22 cellular contexts compared by ENCODE assay signal in the genomic region with DNA sequence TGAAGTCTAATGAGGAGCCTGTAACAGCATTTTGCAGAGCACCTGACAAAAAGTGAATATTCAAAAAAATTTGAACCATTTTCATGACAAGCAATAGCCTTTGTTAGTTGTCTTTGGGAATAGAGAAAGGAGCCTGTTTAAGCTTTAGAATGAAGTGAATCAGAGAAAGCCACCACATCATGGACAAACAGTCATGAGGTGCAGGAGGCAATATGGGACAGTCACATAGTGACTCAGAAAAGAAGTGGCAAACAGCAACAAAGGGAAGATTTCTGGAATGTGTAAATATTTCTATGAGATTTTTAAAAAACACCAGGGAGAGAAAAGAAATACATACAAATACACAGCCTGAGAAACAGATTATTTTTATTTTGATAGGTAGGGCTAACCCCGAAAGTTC. TPM values are rescaled to one million over a fixed set of nuclear protein-coding genes. Genes with fewer than 3 reads are reported as not detected.
DNase-seq lines count a peak whose midpoint lies in the region; ATAC-seq and TF ChIP-seq lines count a peak whose summit lies in the region.
"Had no signal": no experiment of that assay in that cellular context is flagged by ENCODE, and none has a peak within 500 bp of the region (broad histone marks: within the 10 kb centered on the region; RNA-seq: fewer than 3 reads in every experiment).

No MANE protein-coding gene starts in this region.

- dilution Hi-C loops in mammary epithelial cell (cut with HindIII; ENCODE audit: low sequenced_read_pairs) = no loop called here

- in situ Hi-C loops in mammary epithelial cell (cut with MboI; ENCODE audit: low sequenced_read_pairs in 2 of 2) (no loop called here), Panc1 (cut with HindIII; ENCODE audit: low pct_unique_long_range_greater_than_20kb, low sequenced_read_pairs) (no loop called here)

- H3K36me3 ChIP-seq in mammary epithelial cell (ENCODE audit: insufficient read depth, low read length) = no peaks in the 10 kb centered on the region
- H3K36me3 ChIP-seq in Panc1 (ENCODE audit: control insufficient read depth, insufficient read depth, low read length) = no peaks in the 10 kb centered on the region
- peaks cover under 1 to 25% (median 1%) of the 10 kb centered on the region in 3 donors for H3K36me3 ChIP-seq in skeletal muscle tissue (ENCODE audit: control insufficient read depth in 3 of 3, insufficient read depth in 3 of 3, low read length in 3 of 3)
- no peaks in the 10 kb centered on the region for H3K36me3 ChIP-seq in adrenal gland (replicated peaks in 1 of 2)
- H3K36me3 ChIP-seq: BLaER1, SJCRH30 had no signal

- WGBS in mammary epithelial cell (ENCODE audit: low coverage, missing lambda C conversion rate) = 100% methylated on average over 1 of the region's 1 CpG
- WGBS in adrenal gland, 4 donors = 89 to 97% (median 94%) methylated on average over 1 of the region's 1 CpG

- H3K27me3 Mint-ChIP-seq in MCF 10A (ENCODE audit: insufficient read depth, unreplicated experiment) = no peaks in the 10 kb centered on the region

- peak overlapping the region; percentile 29 for H3K4me2 ChIP-seq in mammary epithelial cell (ENCODE audit: insufficient read depth, low read depth, low read length)
- H3K4me2 ChIP-seq: BLaER1 had no signal

- CTCF ChIA-PET in mammary epithelial cell (lab: Charles Lee; ENCODE audit: low non-redundant PET) = no interaction called here
- CTCF ChIA-PET in MCF 10A (lab: Yijun Ruan, JAX) = no interaction called here
- CTCF ChIA-PET in Panc1 (lab: Charles Lee) = no interaction called here

- POLR2A ChIA-PET in MCF 10A (lab: Yijun Ruan, JAX) (no interaction called here), Panc1 (lab: Charles Lee) (no interaction called here)

- H3K79me2 ChIP-seq in mammary epithelial cell (ENCODE audit: insufficient read depth, low read length) = no peaks in the 10 kb centered on the region

- H3K9ac ChIP-seq in mammary epithelial cell (ENCODE audit: insufficient read depth, low read length) = no peak overlapping the region
- H3K9ac ChIP-seq in skeletal muscle tissue (ENCODE audit: low read depth in 1 of 3, low read length in 3 of 3) = peak overlapping the region in 1 of 3 donors; percentile 17
- H3K9ac ChIP-seq: BLaER1 had no signal

- intact Hi-C loops in mammary epithelial cell (cut with micrococcal nuclease) (no loop called here), MCF 10A (cut with micrococcal nuclease) (no loop called here), Panc1 (cut with micrococcal nuclease; ENCODE audit: unreplicated experiment) (no loop called here), adrenal gland (cut with DNase I) (loop anchor here in 1 of 2 donors (10.0 kb wide), 1 partner anchor 66 kb away; no protein-coding TSS in a partner anchor)

- H4K20me1 ChIP-seq in mammary epithelial cell (ENCODE audit: insufficient read depth, low read length) = no peaks in the 10 kb centered on the region
- H4K20me1 ChIP-seq: BLaER1 had no signal

- no peak for TF ChIP-seq POLR2A in adrenal gland (IDR thresholded peaks at IDR 0.05)

- H3K27ac ChIP-seq in mammary epithelial cell (ENCODE audit: insufficient read depth, low read depth, low read length) (no peak overlapping the region), Panc1 (ENCODE audit: low read length) (no peak overlapping the region), skeletal muscle tissue (ENCODE audit: low read depth, low read length) (peak overlapping the region; percentile 61), adrenal gland (no peak overlapping the region)
- H3K27ac ChIP-seq: BLaER1, SJCRH30 had no signal

- no peaks in the 10 kb centered on the region for H3K36me3 Mint-ChIP-seq in MCF 10A (ENCODE audit: insufficient read depth, unreplicated experiment)
- H3K36me3 Mint-ChIP-seq: CD4-positive, alpha-beta memory T cell had no signal

- DNase-seq in mammary epithelial cell (no peak), MCF 10A (ENCODE audit: unreplicated experiment) (no peak), Panc1 (ENCODE audit: low read depth, low spot score) (peak; percentile 10), fibroblast of villous mesenchyme (ENCODE audit: low read depth) (peak; percentile 5), NCI-H128 (lab: John Stamatoyannopoulos, UW; ENCODE audit: unreplicated experiment) (no peak), adrenal gland (no peak)
- no peak for DNase-seq in activated CD8-positive, alpha-beta memory T cell treated with anti-CD3 and anti-CD28 coated beads, Interleukin-2, amount 50 U/mL, for 48 hours
- DNase-seq: 8988T; CD4-positive, alpha-beta memory T cell; DMS79 treated with DMSO at 0.1 percent for 48 hours; H7; IMR-90; Karpas-422; NCI-H1092 treated with DMSO at 0.1 percent for 48 hours; NCI-H2081 treated with DMSO at 0.1 percent for 48 hours; NCI-H446 treated with DMSO at 0.1 percent for 48 hours; NCI-H748 treated with DMSO at 0.1 percent for 48 hours; OCI-M1; SJCRH30 had no signal

- H3K9me3 Mint-ChIP-seq in MCF 10A (ENCODE audit: unreplicated experiment) = no peaks in the 10 kb centered on the region
- H3K9me3 Mint-ChIP-seq: CD4-positive, alpha-beta memory T cell had no signal

- TF ChIP-seq CTCF in mammary epithelial cell (conservative IDR thresholded peaks at IDR 0.05 in 1 of 2, IDR thresholded peaks at IDR 0.05 in 1 of 2; ENCODE audit: extremely low read depth in 1 of 2, insufficient read depth in 1 of 2, low read depth in 1 of 2, low read length in 2 of 2) (no peak), MCF 10A (IDR thresholded peaks at IDR 0.05; ENCODE audit: unreplicated experiment) (no peak), Panc1 (IDR thresholded peaks at IDR 0.05) (no peak), fibroblast of villous mesenchyme (IDR thresholded peaks at IDR 0.05; ENCODE audit: insufficient read depth, low read depth, low read length) (no peak), adrenal gland (IDR thresholded peaks at IDR 0.05) (no peak)

- peak overlapping the region; percentile 40 for H2AFZ ChIP-seq in mammary epithelial cell (ENCODE audit: low read depth, low read length)

- BruUV-seq in mammary epithelial cell (replicated peaks; lab: Mats Ljungman, UMichigan) (no TSS peak), MCF 10A (replicated peaks; lab: Mats Ljungman, UMichigan) (no TSS peak), Panc1 (replicated peaks; lab: Mats Ljungman, UMichigan) (no TSS peak)

- peaks cover 13% of the 10 kb centered on the region for H3K4me1 Mint-ChIP-seq in MCF 10A (ENCODE audit: insufficient read depth, unreplicated experiment)
- H3K4me1 Mint-ChIP-seq: CD4-positive, alpha-beta memory T cell had no signal

- peaks cover 11% of the 10 kb centered on the region for H3K4me1 ChIP-seq in mammary epithelial cell (ENCODE audit: insufficient read depth, low read length)
- H3K4me1 ChIP-seq in Panc1 (ENCODE audit: control insufficient read depth, insufficient read depth, low read length) = no peaks in the 10 kb centered on the region
- H3K4me1 ChIP-seq in skeletal muscle tissue (ENCODE audit: control insufficient read depth in 3 of 3, insufficient read depth in 3 of 3, low read length in 3 of 3) = peaks cover 24 to 47% (median 42%) of the 10 kb centered on the region in 3 donors
- no peaks in the 10 kb centered on the region for H3K4me1 ChIP-seq in adrenal gland (replicated peaks in 1 of 2)
- H3K4me1 ChIP-seq: BLaER1 had no signal

- H3K9me3 ChIP-seq in mammary epithelial cell (replicated peaks; ENCODE audit: insufficient read depth, low read length) (no peaks in the 10 kb centered on the region), Panc1 (ENCODE audit: control insufficient read depth, insufficient read depth, low read depth, low read length) (no peaks in the 10 kb centered on the region), skeletal muscle tissue (ENCODE audit: control insufficient read depth in 3 of 3, low read length in 3 of 3) (no peaks in the 10 kb centered on the region), adrenal gland (replicated peaks in 1 of 3) (no peaks in the 10 kb centered on the region)
- H3K9me3 ChIP-seq: BLaER1, SJCRH30 had no signal

- no peak overlapping the region for H3K27ac Mint-ChIP-seq in MCF 10A (ENCODE audit: low read depth, unreplicated experiment)
- H3K27ac Mint-ChIP-seq: CD4-positive, alpha-beta memory T cell had no signal

- ATAC-seq in Panc1 = no peak

- no peak overlapping the region for H3K4me3 Mint-ChIP-seq in MCF 10A (ENCODE audit: unreplicated experiment)
- H3K4me3 Mint-ChIP-seq: CD4-positive, alpha-beta memory T cell had no signal

- no peak overlapping the region for H3K4me3 ChIP-seq in mammary epithelial cell (replicated peaks in 1 of 3; ENCODE audit: insufficient read depth in 1 of 3, low read depth in 2 of 3, low read length in 3 of 3)
- H3K4me3 ChIP-seq in Panc1 (ENCODE audit: low read depth in 2 of 2, low read length in 2 of 2) = no peak overlapping the region
- no peak overlapping the region for H3K4me3 ChIP-seq in fibroblast of villous mesenchyme (ENCODE audit: low read depth, low read length)
- peak overlapping the region in 1 of 3 donors; percentile 34 for H3K4me3 ChIP-seq in skeletal muscle tissue (ENCODE audit: low read length in 3 of 3)
- H3K4me3 ChIP-seq in adrenal gland = no peak overlapping the region
- H3K4me3 ChIP-seq: BLaER1, SJCRH30 had no signal

- no peaks in the 10 kb centered on the region for H3K27me3 ChIP-seq in mammary epithelial cell (ENCODE audit: insufficient read depth, low read length)
- no peaks in the 10 kb centered on the region for H3K27me3 ChIP-seq in Panc1 (ENCODE audit: control insufficient read depth, insufficient read depth, low read length)
- no peaks in the 10 kb centered on the region for H3K27me3 ChIP-seq in skeletal muscle tissue (ENCODE audit: control insufficient read depth in 3 of 3, insufficient read depth in 3 of 3, low read length in 3 of 3)
- H3K27me3 ChIP-seq in adrenal gland = no peaks in the 10 kb centered on the region
- H3K27me3 ChIP-seq: BLaER1, SJCRH30 had no signal

RNA-seq across cellular contexts. Expression of a gene that starts 6.6 kb away (rescaled TPM):
- total RNA-seq in mammary epithelial cell = under 1 TPM; 0.28 to 0.33 TPM
- polyA plus RNA-seq in mammary epithelial cell = 0.06 TPM
- polyA minus RNA-seq in mammary epithelial cell = not detected
- 0.37 and 0.54 TPM in 2 replicates for total RNA-seq in MCF 10A (2022)
- total RNA-seq in Panc1 (2021; ENCODE audit: unreplicated experiment) = 0.21 TPM
- polyA plus RNA-seq in Panc1 (2012; ENCODE audit: insufficient read length) = 0.10 TPM
- total RNA-seq in fibroblast of villous mesenchyme = under 0.01 TPM in 1 of 2 replicates, not detected in the other
- 59.5 TPM for total RNA-seq in skeletal muscle tissue
- 10 to 100 TPM in 1 of 8 donors, 1 to 10 TPM in 7; 1.6 to 11.5 (median 3.1) TPM for total RNA-seq in adrenal gland
- polyA plus RNA-seq in adrenal gland = 1 to 10 TPM in 2 of 3 donors, under 1 TPM in 1; 0.84 to 2.1 (median 1.4) TPM
- total RNA-seq: G401, IMR-90 had no signal
- polyA plus RNA-seq: CD4-positive, alpha-beta memory T cell had no signal

Comparison
In these comparisons a context has a peak if more than half of its experiments do, and no peak if none do; other contexts are left out.
1. DNase-seq: peak in Panc1 (single experiment) and fibroblast of villous mesenchyme (single experiment); none in mammary epithelial cell (single experiment), MCF 10A (single experiment), NCI-H128 (single experiment), activated CD8-positive, alpha-beta memory T cell treated with anti-CD3 and anti-CD28 coated beads, Interleukin-2, amount 50 U/mL, for 48 hours (single experiment) and adrenal gland (0 of 7).